3 cellular contexts compared by ENCODE assay signal in genomic region chr10:93127623-93128230, GRCh38. TPM values are rescaled to one million over a fixed set of nuclear protein-coding genes. Genes with fewer than 3 reads are reported as not detected.
"Had no signal": no experiment of that assay in that cellular context is flagged by ENCODE, and none has a peak within 500 bp of the region (broad histone marks: within the 10 kb centered on the region; RNA-seq: fewer than 3 reads in every experiment).

No MANE protein-coding gene starts in this region.

RNA-seq across cellular contexts. Expression of gene CYP26A1, which starts 54.0 kb away (rescaled TPM):
- total RNA-seq: MCF 10A, NCI-H460, Right ventricle myocardium superior had no signal
